14 cellular contexts compared by ENCODE assay signal in genomic region chr11:95833378-95833777, GRCh38. TPM values are rescaled to one million over a fixed set of nuclear protein-coding genes. Genes with fewer than 3 reads are reported as not detected.
DNase-seq lines count a peak whose midpoint lies in the region; ATAC-seq and TF ChIP-seq lines count a peak whose summit lies in the region.
"Had no signal": no experiment of that assay in that cellular context is flagged by ENCODE, and none has a peak within 500 bp of the region (broad histone marks: within the 10 kb centered on the region; RNA-seq: fewer than 3 reads in every experiment).

No MANE protein-coding gene starts in this region.

- WGBS in smooth muscle cell (ENCODE audit: low lambda C conversion rate), result 43% methylated on average over 1 of the region's 1 CpG

- H3K4me3 ChIP-seq in cardiac muscle cell (no peak overlapping the region), smooth muscle cell (no peak overlapping the region)
- H3K4me3 ChIP-seq: GM23338 had no signal

- H3K79me2 ChIP-seq in smooth muscle cell (ENCODE audit: low read depth), result no peaks in the 10 kb centered on the region

- H3K27ac ChIP-seq in cardiac muscle cell (peak overlapping the region; percentile 30), VCaP (0 out of 2 replicates have a peak overlapping the region, but pooled peaks have one; percentile 4), smooth muscle cell (ENCODE audit: low read depth) (peak overlapping the region; percentile 93)
- H3K27ac ChIP-seq in CD4-positive, alpha-beta T cell (ENCODE audit: low read depth, low read length), result no peak overlapping the region
- H3K27ac ChIP-seq: HL-60 had no signal

- TF ChIP-seq CTCF in cardiac muscle cell (IDR thresholded peaks at IDR 0.05; ENCODE audit: low read depth, low read length) (no peak), VCaP (conservative IDR thresholded peaks at IDR 0.05) (no peak), smooth muscle cell (IDR thresholded peaks at IDR 0.05; ENCODE audit: borderline replicate concordance, insufficient read depth, poor library complexity, severe bottlenecking) (no peak)
- TF ChIP-seq CTCF in CD4-positive, alpha-beta T cell (IDR thresholded peaks at IDR 0.05), result no peak

- H3K36me3 Mint-ChIP-seq in CD4-positive, alpha-beta T cell (ENCODE audit: low read depth), result peaks cover 71% of the 10 kb centered on the region

- DNase-seq in cardiac muscle cell (ENCODE audit: low read depth in 1 of 2, low spot score in 1 of 2) (no peak), left ventricle myocardium superior (no peak), smooth muscle cell (lab: John Stamatoyannopoulos, UW; ENCODE audit: unreplicated experiment) (no peak), cerebellum (ENCODE audit: low spot score) (no peak)
- no peak for DNase-seq in CD4-positive, alpha-beta T cell
- DNase-seq: ACHN; BE2C; C1 segment of cervical spinal cord; CD4-positive, CD25-positive, alpha-beta regulatory T cell had no signal

- peaks cover 3% of the 10 kb centered on the region for H4K20me1 ChIP-seq in smooth muscle cell (ENCODE audit: low read depth)

- no peaks in the 10 kb centered on the region for H3K9me3 ChIP-seq in cardiac muscle cell (ENCODE audit: low read depth)
- H3K9me3 ChIP-seq in smooth muscle cell (replicated peaks; ENCODE audit: low read depth), result no peaks in the 10 kb centered on the region
- H3K9me3 ChIP-seq in CD4-positive, alpha-beta T cell (ENCODE audit: control insufficient read depth, low read length), result no peaks in the 10 kb centered on the region
- H3K9me3 ChIP-seq: BE2C, Caco-2 had no signal

- no peak overlapping the region for H3K9ac ChIP-seq in smooth muscle cell (ENCODE audit: low read depth)

- H3K4me1 ChIP-seq in cardiac muscle cell (ENCODE audit: low read depth) (no peaks in the 10 kb centered on the region), smooth muscle cell (ENCODE audit: low read depth) (peaks cover 12% of the 10 kb centered on the region)
- H3K4me1 ChIP-seq: BE2C, Caco-2 had no signal

- no peaks in the 10 kb centered on the region for H3K4me1 Mint-ChIP-seq in CD4-positive, alpha-beta T cell (ENCODE audit: low read depth)
- H3K4me1 Mint-ChIP-seq: GM23338 had no signal

- H3K27me3 ChIP-seq in cardiac muscle cell (no peaks in the 10 kb centered on the region), smooth muscle cell (ENCODE audit: low read depth) (no peaks in the 10 kb centered on the region)
- H3K27me3 ChIP-seq in CD4-positive, alpha-beta T cell (ENCODE audit: control insufficient read depth, insufficient read depth, low read length), result no peaks in the 10 kb centered on the region
- H3K27me3 ChIP-seq: BE2C had no signal

- H3K36me3 ChIP-seq in cardiac muscle cell, result peaks cover 73% of the 10 kb centered on the region
- H3K36me3 ChIP-seq in smooth muscle cell (ENCODE audit: low read depth), result peaks cover 6% of the 10 kb centered on the region

- CTCF ChIA-PET in CD4-positive, alpha-beta T cell (lab: Charles Lee), result no interaction called here

- no peak overlapping the region for H3K4me2 ChIP-seq in smooth muscle cell
- H3K4me2 ChIP-seq: GM23338 had no signal

- no peak overlapping the region for H2AFZ ChIP-seq in smooth muscle cell (ENCODE audit: low read depth)
- H2AFZ ChIP-seq: GM23338 had no signal

- H3F3A ChIP-seq in smooth muscle cell (ENCODE audit: low read depth), result peaks cover 16% of the 10 kb centered on the region

- intact Hi-C loops in left ventricle myocardium superior (cut with micrococcal nuclease), result no loop called here
- intact Hi-C loops in CD4-positive, alpha-beta T cell (cut with DNase I, micrococcal nuclease), result no loop called here

- ATAC-seq in left ventricle myocardium superior (no peak), HG03439 (IDR thresholded peaks at IDR 0.05; ENCODE audit: unreplicated experiment) (no peak)
- ATAC-seq in CD4-positive, alpha-beta T cell (ENCODE audit: poor library complexity), result no peak
- ATAC-seq: GM23338 had no signal

- no peaks in the 10 kb centered on the region for H3K9me3 Mint-ChIP-seq in CD4-positive, alpha-beta T cell
- H3K9me3 Mint-ChIP-seq: CD4-positive, CD25-positive, alpha-beta regulatory T cell; GM23338 had no signal

- POLR2A ChIA-PET in CD4-positive, alpha-beta T cell (lab: Charles Lee), result no interaction called here

- H3K27me3 Mint-ChIP-seq in CD4-positive, alpha-beta T cell, result no peaks in the 10 kb centered on the region
- H3K27me3 Mint-ChIP-seq: CD4-positive, CD25-positive, alpha-beta regulatory T cell had no signal

- H3K27ac Mint-ChIP-seq in CD4-positive, alpha-beta T cell, result no peak overlapping the region
- H3K27ac Mint-ChIP-seq: GM23338 had no signal

- H3K4me3 Mint-ChIP-seq in CD4-positive, alpha-beta T cell, result no peak overlapping the region
- H3K4me3 Mint-ChIP-seq: CD4-positive, CD25-positive, alpha-beta regulatory T cell; GM23338 had no signal

RNA-seq across cellular contexts. Expression of gene CEP57, which starts 43.1 kb away (rescaled TPM):
- 46.0 and 75.6 TPM in 2 replicates for total RNA-seq in cardiac muscle cell
- 57.1 and 81.1 TPM in 2 replicates for polyA plus RNA-seq in cardiac muscle cell
- total RNA-seq in left ventricle myocardium superior, result 19.7 TPM
- total RNA-seq in smooth muscle cell, result 67.7 and 84.7 TPM in 2 replicates
- 37.4 and 47.6 TPM in 2 replicates for polyA plus RNA-seq in smooth muscle cell
- total RNA-seq in cerebellum, result 80.8 TPM
- 10 to 100 TPM; 43.5 to 46.6 TPM for total RNA-seq in CD4-positive, alpha-beta T cell

RNA-seq across cellular contexts. Expression of gene FAM76B, which starts 43.8 kb away (rescaled TPM):
- total RNA-seq in cardiac muscle cell (17.0 and 29.1 TPM in 2 replicates), left ventricle myocardium superior (7.1 TPM), smooth muscle cell (31.3 and 33.4 TPM in 2 replicates), cerebellum (53.9 TPM)
- polyA plus RNA-seq in cardiac muscle cell (13.4 and 23.4 TPM in 2 replicates), smooth muscle cell (12.9 and 14.0 TPM in 2 replicates)
- 100 to 1,000 TPM in 1 of 2 experiments, 10 to 100 TPM in 1; 95.1 to 101 TPM for total RNA-seq in CD4-positive, alpha-beta T cell
